ENCODE assay signal across 8 cellular contexts in the genomic region with DNA sequence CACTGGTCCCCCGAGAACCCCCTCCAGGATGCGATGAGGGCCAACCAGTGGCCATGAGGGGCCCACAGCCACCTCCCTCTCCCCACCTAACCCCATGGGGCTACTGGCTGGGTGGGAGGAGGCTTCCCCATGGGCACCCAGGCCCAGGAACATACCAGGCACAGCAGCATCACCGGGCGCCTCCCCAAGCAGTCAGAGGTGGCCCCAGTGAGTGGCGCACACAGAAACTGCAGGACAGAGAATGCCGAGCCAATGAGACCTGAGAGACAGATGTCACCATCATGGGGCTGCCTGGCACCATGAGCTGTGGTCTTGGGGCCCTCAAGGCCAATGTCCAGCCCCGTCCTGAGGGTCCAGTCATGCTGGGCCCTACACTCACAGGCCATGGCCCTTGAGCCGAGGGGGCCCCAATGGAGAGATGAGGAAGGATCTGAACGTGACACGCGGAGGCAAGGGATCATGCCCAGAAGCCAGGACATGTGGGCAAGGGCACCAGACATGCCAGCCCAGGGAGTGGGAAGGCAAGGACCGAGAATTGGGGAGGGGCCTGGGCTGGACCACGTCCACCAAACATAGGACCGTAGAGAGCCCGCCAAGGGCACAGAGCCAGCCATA. TPM values are rescaled to one million over a fixed set of nuclear protein-coding genes. Genes with fewer than 3 reads are reported as not detected.
DNase-seq lines count a peak whose midpoint lies in the region; ATAC-seq and TF ChIP-seq lines count a peak whose summit lies in the region.

No MANE protein-coding gene starts in this region.

- peaks cover 41 to 55% (median 51%) of the 10 kb centered on the region in 3 donors for H3K4me1 Mint-ChIP-seq in CD8-positive, alpha-beta memory T cell

- peak overlapping the region; percentile 31 to 60 for H3K9ac ChIP-seq in duodenal mucosa (ENCODE audit: low read depth in 1 of 2, low read length in 2 of 2)

- no peak overlapping the region for H2AFZ ChIP-seq in OCI-LY7 (ENCODE audit: low read length)

- H3K27ac Mint-ChIP-seq in CD8-positive, alpha-beta memory T cell: peak overlapping the region; percentile 93 to 99 (median 95)

- POLR2A ChIA-PET in CD8-positive, alpha-beta memory T cell (lab: Charles Lee): no interaction called here
- POLR2A ChIA-PET in OCI-LY7 (lab: Charles Lee): interaction anchor here (0.5 kb wide), 1 partner anchor 148 kb away, joined by 6 read pairs; no protein-coding TSS in a partner anchor

- peak overlapping the region; percentile 59 for H3K27ac ChIP-seq in CD8-positive, alpha-beta memory T cell (ENCODE audit: low read depth, low read length)
- H3K27ac ChIP-seq in OCI-LY7 (ENCODE audit: low read depth, low read length, poor library complexity, severe bottlenecking) (no peak overlapping the region), duodenal mucosa (ENCODE audit: low read depth, low read length) (peak overlapping the region; percentile 56), neutrophil (peak overlapping the region; percentile 88)

- no peaks in the 10 kb centered on the region for H4K20me1 ChIP-seq in OCI-LY7 (ENCODE audit: insufficient read depth, low read length)

- peak overlapping the region; percentile 49 for H3K4me3 ChIP-seq in CD8-positive, alpha-beta memory T cell (ENCODE audit: low read length)
- H3K4me3 ChIP-seq in OCI-LY7 (ENCODE audit: low read depth, low read length, poor library complexity, severe bottlenecking) (peak overlapping the region; percentile 76), duodenal mucosa (ENCODE audit: low read depth in 1 of 2, low read length in 2 of 2) (peak overlapping the region; percentile 55 to 62), neutrophil (ENCODE audit: low read depth in 1 of 2, low read length in 1 of 2) (peak overlapping the region; percentile 55 to 90)

- CTCF ChIA-PET in CD8-positive, alpha-beta memory T cell (lab: Charles Lee): interaction anchor here (1.0 kb wide), 1 partner anchor 10 kb away, joined by 4 read pairs; no protein-coding TSS in a partner anchor
- CTCF ChIA-PET in OCI-LY7 (lab: Charles Lee; ENCODE audit: unreplicated experiment): interaction anchor here (0.6 kb wide), 1 partner anchor 34 kb away, joined by 3 read pairs; no protein-coding TSS in a partner anchor

- ATAC-seq in GM19467 (IDR thresholded peaks at IDR 0.05; ENCODE audit: unreplicated experiment): no peak

- DNase-seq in CD8-positive, alpha-beta memory T cell: peak in 1 of 5 donors; percentile 61
- DNase-seq in OCI-LY7 (ENCODE audit: low spot score) (no peak), NCI-H226 (no peak), COLO829 (ENCODE audit: low spot score) (no peak)
- DNase-seq in stimulated activated CD4-positive, alpha-beta T cell treated with anti-CD3 and anti-CD28 coated beads, Interleukin-2, amount 100 ng/mL, for 24 hours: no peak

- peaks cover 55% of the 10 kb centered on the region for H3K4me1 ChIP-seq in CD8-positive, alpha-beta memory T cell (ENCODE audit: insufficient read depth, low read length)
- H3K4me1 ChIP-seq in OCI-LY7 (ENCODE audit: insufficient read depth, low read length, poor library complexity, severe bottlenecking) (peaks cover 56% of the 10 kb centered on the region), duodenal mucosa (ENCODE audit: control insufficient read depth in 1 of 2, insufficient read depth in 2 of 2, low read length in 2 of 2) (peaks cover 47 to 52% of the 10 kb centered on the region in 2 donors), neutrophil (ENCODE audit: control insufficient read depth in 1 of 2, insufficient read depth in 1 of 2, low read depth in 1 of 2, low read length in 1 of 2) (peaks cover 41 to 48% of the 10 kb centered on the region in 2 experiments)

- no peaks in the 10 kb centered on the region for H3K27me3 ChIP-seq in CD8-positive, alpha-beta memory T cell (ENCODE audit: insufficient read depth, low read length, poor library complexity, severe bottlenecking)
- H3K27me3 ChIP-seq in duodenal mucosa (ENCODE audit: control insufficient read depth in 1 of 2, insufficient read depth in 2 of 2, low read length in 2 of 2): no peaks in the 10 kb centered on the region
- H3K27me3 ChIP-seq in neutrophil: no peaks in the 10 kb centered on the region

- H3K9me3 Mint-ChIP-seq in CD8-positive, alpha-beta memory T cell: no peaks in the 10 kb centered on the region

- BruUV-seq in OCI-LY7 (replicated peaks; lab: Mats Ljungman, UMichigan): no TSS peak

- H3K79me2 ChIP-seq in OCI-LY7 (ENCODE audit: insufficient read depth, low read depth, low read length): no peaks in the 10 kb centered on the region

- intact Hi-C loops in OCI-LY7 (cut with micrococcal nuclease; ENCODE audit: unreplicated experiment): loop anchor here (5.0 to 10.0 kb wide), 4 partner anchors 81 to 468 kb away; a partner anchor contains a TSS

- peak overlapping the region; percentile 74 for H3K4me2 ChIP-seq in OCI-LY7 (ENCODE audit: low read length)

- peaks cover 17% of the 10 kb centered on the region for H3K36me3 ChIP-seq in CD8-positive, alpha-beta memory T cell (ENCODE audit: insufficient read depth, low read length)
- H3K36me3 ChIP-seq in OCI-LY7 (ENCODE audit: insufficient read depth, low read length) (peaks cover 50% of the 10 kb centered on the region), duodenal mucosa (ENCODE audit: control insufficient read depth in 1 of 2, insufficient read depth in 2 of 2, low read length in 2 of 2) (peaks cover 7 to 41% of the 10 kb centered on the region in 2 donors), neutrophil (peaks cover 41% of the 10 kb centered on the region)

- H3K4me3 Mint-ChIP-seq in CD8-positive, alpha-beta memory T cell: peak overlapping the region; percentile 87 to 96 (median 91)

- H3K9me3 ChIP-seq in CD8-positive, alpha-beta memory T cell (ENCODE audit: low read length): no peaks in the 10 kb centered on the region
- no peaks in the 10 kb centered on the region for H3K9me3 ChIP-seq in OCI-LY7 (ENCODE audit: low read length)
- no peaks in the 10 kb centered on the region for H3K9me3 ChIP-seq in duodenal mucosa (ENCODE audit: control insufficient read depth in 1 of 2, low read length in 2 of 2)
- H3K9me3 ChIP-seq in neutrophil: no peaks in the 10 kb centered on the region

- H3K9me2 ChIP-seq in OCI-LY7 (ENCODE audit: insufficient read depth, low read length): no peaks in the 10 kb centered on the region

- TF ChIP-seq CTCF in OCI-LY7 (conservative IDR thresholded peaks at IDR 0.05; ENCODE audit: low read length) (no peak), neutrophil (IDR thresholded peaks at IDR 0.05) (no peak)

- peaks cover 0 to 68% (median 8%) of the 10 kb centered on the region in 3 donors for H3K36me3 Mint-ChIP-seq in CD8-positive, alpha-beta memory T cell

- no peaks in the 10 kb centered on the region for H3K27me3 Mint-ChIP-seq in CD8-positive, alpha-beta memory T cell

RNA-seq across cellular contexts. Expression of a gene that starts 30.1 kb away (rescaled TPM):
- 100 to 1,000 TPM; 156 to 165 TPM for total RNA-seq in CD8-positive, alpha-beta memory T cell
- polyA plus RNA-seq in CD8-positive, alpha-beta memory T cell: 26.5 TPM
- total RNA-seq in OCI-LY7 (2014; rRNA removed; shearing (Covaris generic)): 31.7 and 35.9 TPM in 2 replicates
- total RNA-seq in OCI-LY7 (2022): 56.7 and 66.2 TPM in 2 replicates

RNA-seq across cellular contexts. Expression of a gene that starts 30.3 kb away (rescaled TPM):
- total RNA-seq in CD8-positive, alpha-beta memory T cell: 1 to 10 TPM; 5.4 to 7.7 TPM
- 2.5 TPM for polyA plus RNA-seq in CD8-positive, alpha-beta memory T cell
- 5.3 and 6.5 TPM in 2 replicates for total RNA-seq in OCI-LY7 (2014; rRNA removed; shearing (Covaris generic))
- 8.9 and 9.1 TPM in 2 replicates for total RNA-seq in OCI-LY7 (2022)
